ENCODE assay signal across 2 cellular contexts in the genomic region with DNA sequence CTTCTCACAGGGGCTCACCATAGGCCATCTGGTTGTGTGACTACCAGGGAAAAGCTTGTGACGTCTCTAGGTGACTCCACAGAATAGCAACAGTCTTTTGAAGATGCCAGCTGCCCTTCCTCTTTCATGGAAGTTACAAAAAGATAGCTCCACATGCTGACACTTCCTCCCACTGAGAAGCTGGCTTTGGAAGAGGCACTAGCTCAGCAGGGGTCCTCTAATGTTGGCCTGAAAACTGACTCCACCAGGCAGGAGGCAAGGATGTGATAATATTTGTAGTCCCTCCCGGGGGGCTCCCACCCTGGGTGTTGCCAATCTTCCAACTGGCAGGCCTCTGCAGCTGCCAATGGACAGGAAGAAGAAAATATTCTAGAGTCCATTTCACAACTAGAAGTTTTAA.
TF ChIP-seq lines count a peak whose summit lies in the region.

No MANE protein-coding gene starts in this region.

TF ChIP-seq in GM23338, 12 proteins besides CTCF, POLR2A, EP300 and RAD21 (continues in another document):
- TF ChIP-seq, protein P1, sequence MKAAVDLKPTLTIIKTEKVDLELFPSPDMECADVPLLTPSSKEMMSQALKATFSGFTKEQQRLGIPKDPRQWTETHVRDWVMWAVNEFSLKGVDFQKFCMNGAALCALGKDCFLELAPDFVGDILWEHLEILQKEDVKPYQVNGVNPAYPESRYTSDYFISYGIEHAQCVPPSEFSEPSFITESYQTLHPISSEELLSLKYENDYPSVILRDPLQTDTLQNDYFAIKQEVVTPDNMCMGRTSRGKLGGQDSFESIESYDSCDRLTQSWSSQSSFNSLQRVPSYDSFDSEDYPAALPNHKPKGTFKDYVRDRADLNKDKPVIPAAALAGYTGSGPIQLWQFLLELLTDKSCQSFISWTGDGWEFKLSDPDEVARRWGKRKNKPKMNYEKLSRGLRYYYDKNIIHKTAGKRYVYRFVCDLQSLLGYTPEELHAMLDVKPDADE (IDR thresholded peaks at IDR 0.05) = no peak
- TF ChIP-seq EZH2 (IDR thresholded peaks at IDR 0.05; ENCODE audit: low read depth, unreplicated experiment) (no peak), ZNF331 (CRISPR knock-in tag; IDR thresholded peaks at IDR 0.05; ENCODE audit: low read depth) (no peak), STAT1 (IDR thresholded peaks at IDR 0.05; ENCODE audit: unreplicated experiment) (no peak), EZH2phosphoT487 (IDR thresholded peaks at IDR 0.05; ENCODE audit: unreplicated experiment) (no peak), CREB1 (CRISPR knock-in tag; IDR thresholded peaks at IDR 0.05; ENCODE audit: low read depth) (no peak), POLR2AphosphoS5 (IDR thresholded peaks at IDR 0.05; ENCODE audit: low read depth) (no peak), ZNF114 (CRISPR knock-in tag; IDR thresholded peaks at IDR 0.05) (no peak)
- TF ChIP-seq, protein P2, sequence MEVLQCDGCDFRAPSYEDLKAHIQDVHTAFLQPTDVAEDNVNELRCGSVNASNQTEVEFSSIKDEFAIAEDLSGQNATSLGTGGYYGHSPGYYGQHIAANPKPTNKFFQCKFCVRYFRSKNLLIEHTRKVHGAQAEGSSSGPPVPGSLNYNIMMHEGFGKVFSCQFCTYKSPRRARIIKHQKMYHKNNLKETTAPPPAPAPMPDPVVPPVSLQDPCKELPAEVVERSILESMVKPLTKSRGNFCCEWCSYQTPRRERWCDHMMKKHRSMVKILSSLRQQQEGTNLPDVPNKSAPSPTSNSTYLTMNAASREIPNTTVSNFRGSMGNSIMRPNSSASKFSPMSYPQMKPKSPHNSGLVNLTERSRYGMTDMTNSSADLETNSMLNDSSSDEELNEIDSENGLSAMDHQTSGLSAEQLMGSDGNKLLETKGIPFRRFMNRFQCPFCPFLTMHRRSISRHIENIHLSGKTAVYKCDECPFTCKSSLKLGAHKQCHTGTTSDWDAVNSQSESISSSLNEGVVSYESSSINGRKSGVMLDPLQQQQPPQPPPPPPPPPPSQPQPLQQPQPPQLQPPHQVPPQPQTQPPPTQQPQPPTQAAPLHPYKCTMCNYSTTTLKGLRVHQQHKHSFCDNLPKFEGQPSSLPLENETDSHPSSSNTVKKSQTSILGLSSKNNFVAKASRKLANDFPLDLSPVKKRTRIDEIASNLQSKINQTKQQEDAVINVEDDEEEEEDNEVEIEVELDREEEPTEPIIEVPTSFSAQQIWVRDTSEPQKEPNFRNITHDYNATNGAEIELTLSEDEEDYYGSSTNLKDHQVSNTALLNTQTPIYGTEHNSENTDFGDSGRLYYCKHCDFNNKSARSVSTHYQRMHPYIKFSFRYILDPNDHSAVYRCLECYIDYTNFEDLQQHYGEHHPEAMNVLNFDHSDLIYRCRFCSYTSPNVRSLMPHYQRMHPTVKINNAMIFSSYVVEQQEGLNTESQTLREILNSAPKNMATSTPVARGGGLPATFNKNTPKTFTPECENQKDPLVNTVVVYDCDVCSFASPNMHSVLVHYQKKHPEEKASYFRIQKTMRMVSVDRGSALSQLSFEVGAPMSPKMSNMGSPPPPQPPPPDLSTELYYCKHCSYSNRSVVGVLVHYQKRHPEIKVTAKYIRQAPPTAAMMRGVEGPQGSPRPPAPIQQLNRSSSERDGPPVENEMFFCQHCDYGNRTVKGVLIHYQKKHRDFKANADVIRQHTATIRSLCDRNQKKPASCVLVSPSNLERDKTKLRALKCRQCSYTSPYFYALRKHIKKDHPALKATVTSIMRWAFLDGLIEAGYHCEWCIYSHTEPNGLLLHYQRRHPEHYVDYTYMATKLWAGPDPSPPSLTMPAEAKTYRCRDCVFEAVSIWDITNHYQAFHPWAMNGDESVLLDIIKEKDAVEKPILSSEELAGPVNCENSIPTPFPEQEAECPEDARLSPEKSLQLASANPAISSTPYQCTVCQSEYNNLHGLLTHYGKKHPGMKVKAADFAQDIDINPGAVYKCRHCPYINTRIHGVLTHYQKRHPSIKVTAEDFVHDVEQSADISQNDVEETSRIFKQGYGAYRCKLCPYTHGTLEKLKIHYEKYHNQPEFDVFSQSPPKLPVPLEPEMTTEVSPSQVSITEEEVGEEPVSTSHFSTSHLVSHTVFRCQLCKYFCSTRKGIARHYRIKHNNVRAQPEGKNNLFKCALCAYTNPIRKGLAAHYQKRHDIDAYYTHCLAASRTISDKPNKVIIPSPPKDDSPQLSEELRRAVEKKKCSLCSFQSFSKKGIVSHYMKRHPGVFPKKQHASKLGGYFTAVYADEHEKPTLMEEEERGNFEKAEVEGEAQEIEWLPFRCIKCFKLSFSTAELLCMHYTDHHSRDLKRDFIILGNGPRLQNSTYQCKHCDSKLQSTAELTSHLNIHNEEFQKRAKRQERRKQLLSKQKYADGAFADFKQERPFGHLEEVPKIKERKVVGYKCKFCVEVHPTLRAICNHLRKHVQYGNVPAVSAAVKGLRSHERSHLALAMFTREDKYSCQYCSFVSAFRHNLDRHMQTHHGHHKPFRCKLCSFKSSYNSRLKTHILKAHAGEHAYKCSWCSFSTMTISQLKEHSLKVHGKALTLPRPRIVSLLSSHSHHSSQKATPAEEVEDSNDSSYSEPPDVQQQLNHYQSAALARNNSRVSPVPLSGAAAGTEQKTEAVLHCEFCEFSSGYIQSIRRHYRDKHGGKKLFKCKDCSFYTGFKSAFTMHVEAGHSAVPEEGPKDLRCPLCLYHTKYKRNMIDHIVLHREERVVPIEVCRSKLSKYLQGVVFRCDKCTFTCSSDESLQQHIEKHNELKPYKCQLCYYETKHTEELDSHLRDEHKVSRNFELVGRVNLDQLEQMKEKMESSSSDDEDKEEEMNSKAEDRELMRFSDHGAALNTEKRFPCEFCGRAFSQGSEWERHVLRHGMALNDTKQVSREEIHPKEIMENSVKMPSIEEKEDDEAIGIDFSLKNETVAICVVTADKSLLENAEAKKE (CRISPR knock-in tag; IDR thresholded peaks at IDR 0.05) = no peak
- TF ChIP-seq, protein P3, sequence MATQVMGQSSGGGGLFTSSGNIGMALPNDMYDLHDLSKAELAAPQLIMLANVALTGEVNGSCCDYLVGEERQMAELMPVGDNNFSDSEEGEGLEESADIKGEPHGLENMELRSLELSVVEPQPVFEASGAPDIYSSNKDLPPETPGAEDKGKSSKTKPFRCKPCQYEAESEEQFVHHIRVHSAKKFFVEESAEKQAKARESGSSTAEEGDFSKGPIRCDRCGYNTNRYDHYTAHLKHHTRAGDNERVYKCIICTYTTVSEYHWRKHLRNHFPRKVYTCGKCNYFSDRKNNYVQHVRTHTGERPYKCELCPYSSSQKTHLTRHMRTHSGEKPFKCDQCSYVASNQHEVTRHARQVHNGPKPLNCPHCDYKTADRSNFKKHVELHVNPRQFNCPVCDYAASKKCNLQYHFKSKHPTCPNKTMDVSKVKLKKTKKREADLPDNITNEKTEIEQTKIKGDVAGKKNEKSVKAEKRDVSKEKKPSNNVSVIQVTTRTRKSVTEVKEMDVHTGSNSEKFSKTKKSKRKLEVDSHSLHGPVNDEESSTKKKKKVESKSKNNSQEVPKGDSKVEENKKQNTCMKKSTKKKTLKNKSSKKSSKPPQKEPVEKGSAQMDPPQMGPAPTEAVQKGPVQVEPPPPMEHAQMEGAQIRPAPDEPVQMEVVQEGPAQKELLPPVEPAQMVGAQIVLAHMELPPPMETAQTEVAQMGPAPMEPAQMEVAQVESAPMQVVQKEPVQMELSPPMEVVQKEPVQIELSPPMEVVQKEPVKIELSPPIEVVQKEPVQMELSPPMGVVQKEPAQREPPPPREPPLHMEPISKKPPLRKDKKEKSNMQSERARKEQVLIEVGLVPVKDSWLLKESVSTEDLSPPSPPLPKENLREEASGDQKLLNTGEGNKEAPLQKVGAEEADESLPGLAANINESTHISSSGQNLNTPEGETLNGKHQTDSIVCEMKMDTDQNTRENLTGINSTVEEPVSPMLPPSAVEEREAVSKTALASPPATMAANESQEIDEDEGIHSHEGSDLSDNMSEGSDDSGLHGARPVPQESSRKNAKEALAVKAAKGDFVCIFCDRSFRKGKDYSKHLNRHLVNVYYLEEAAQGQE (IDR thresholded peaks at IDR 0.05; ENCODE audit: unreplicated experiment) = no peak

TF ChIP-seq in H1, 55 proteins besides CTCF, POLR2A, EP300 and RAD21 (continued from another document):
- TF ChIP-seq, protein P4, sequence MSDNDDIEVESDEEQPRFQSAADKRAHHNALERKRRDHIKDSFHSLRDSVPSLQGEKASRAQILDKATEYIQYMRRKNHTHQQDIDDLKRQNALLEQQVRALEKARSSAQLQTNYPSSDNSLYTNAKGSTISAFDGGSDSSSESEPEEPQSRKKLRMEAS (IDR thresholded peaks at IDR 0.05) = peak; percentile 31; the same call in 1 of the 2 replicates
- TF ChIP-seq SAP30 (IDR thresholded peaks at IDR 0.05; ENCODE audit: insufficient read depth, insufficient replicate concordance, low read length) (no peak), NANOG (IDR thresholded peaks at IDR 0.05; ENCODE audit: insufficient read depth, low read depth, low read length, poor library complexity, severe bottlenecking) (peak; percentile 23), GABPA (IDR thresholded peaks at IDR 0.05; ENCODE audit: borderline replicate concordance, insufficient read depth, low read length) (no peak), CTBP2 (IDR thresholded peaks at IDR 0.05; ENCODE audit: borderline replicate concordance, insufficient read depth, insufficient read length, low read length) (peak; percentile 87), TCF12 (IDR thresholded peaks at IDR 0.05; ENCODE audit: low read depth, low read length) (peak; percentile 55; the same call in 1 of the 2 replicates), SIX5 (IDR thresholded peaks at IDR 0.05; ENCODE audit: low read depth, low read length) (no peak), CREB1 (IDR thresholded peaks at IDR 0.05) (0 out of 2 replicates have a peak, but pooled peaks have one; percentile 43)
- TF ChIP-seq, protein P5, sequence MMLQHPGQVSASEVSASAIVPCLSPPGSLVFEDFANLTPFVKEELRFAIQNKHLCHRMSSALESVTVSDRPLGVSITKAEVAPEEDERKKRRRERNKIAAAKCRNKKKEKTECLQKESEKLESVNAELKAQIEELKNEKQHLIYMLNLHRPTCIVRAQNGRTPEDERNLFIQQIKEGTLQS (IDR thresholded peaks at IDR 0.05; ENCODE audit: insufficient read depth, low read depth, low read length) = no peak
